Comparison of ENCODE assay signal across 1 cellular context in the genomic region with DNA sequence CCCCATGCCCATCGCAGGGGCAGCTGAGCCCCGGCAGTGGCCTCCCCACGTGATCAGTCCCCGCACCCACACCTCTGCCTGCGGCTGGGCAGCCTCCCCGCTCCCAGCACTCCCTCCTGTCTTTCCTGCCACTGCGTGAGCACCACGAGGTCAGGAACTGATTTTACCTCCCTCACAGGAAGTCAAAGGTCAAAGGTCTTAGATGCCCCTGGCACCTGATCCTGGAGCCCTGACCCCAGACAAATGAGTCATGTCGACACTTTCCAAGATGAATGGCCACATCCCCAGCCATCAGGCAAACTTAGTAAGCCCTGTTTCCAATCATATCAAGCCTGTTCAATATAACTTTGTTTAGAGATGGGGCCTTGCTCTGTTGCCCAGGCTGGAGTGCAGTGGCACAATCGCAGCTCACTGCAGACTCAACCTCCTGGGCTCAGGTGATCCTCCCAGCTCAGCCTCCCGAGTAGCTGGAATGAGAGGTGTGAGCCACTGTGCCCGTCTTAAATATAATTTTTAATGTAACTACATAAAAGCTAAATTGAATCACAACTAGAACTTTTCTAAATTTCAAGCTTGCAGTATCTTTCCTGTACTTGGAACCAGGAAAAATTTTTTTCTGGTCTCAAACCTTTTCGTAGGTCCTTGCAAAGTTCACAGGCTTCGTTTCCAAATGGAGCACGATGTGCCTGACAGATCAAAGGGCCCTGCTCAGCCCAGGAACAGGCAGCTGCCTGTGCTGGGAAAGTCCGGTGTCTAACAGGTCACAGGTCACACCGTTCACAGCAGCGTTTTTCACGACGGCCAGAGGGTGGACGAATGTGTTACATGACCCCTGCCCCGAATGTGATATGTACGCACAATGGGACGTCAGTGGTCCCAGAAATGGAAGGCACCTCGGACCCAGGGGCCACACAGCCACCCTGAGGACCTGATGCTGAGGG.
A peak's percentile ranks its signal among the peaks of the same experiment; 100 is the strongest.
TF ChIP-seq lines count a peak whose summit lies in the region.

No MANE protein-coding gene starts in this region.

TF ChIP-seq in HepG2, 621 proteins besides CTCF, POLR2A, EP300 and RAD21 (continued from another document and continues in another):
- no peak for TF ChIP-seq CAMTA2 (CRISPR knock-in tag; IDR thresholded peaks at IDR 0.05; ENCODE audit: borderline replicate concordance)
- TF ChIP-seq RARA (CRISPR knock-in tag; IDR thresholded peaks at IDR 0.05), result peak; percentile 93
- TF ChIP-seq TEAD2 (CRISPR knock-in tag; IDR thresholded peaks at IDR 0.05), result 0 out of 2 replicates have a peak, but pooled peaks have one; percentile 42
- TF ChIP-seq MZF1 (CRISPR knock-in tag; IDR thresholded peaks at IDR 0.05; ENCODE audit: borderline replicate concordance), result no peak
- no peak for TF ChIP-seq ZNF570 (CRISPR knock-in tag; IDR thresholded peaks at IDR 0.05; ENCODE audit: borderline replicate concordance)
- peak; percentile 76 for TF ChIP-seq HNF4A (CRISPR knock-in tag; IDR thresholded peaks at IDR 0.05)
- TF ChIP-seq ZFP36L1 (CRISPR knock-in tag; IDR thresholded peaks at IDR 0.05), result no peak
- TF ChIP-seq, protein P1, sequence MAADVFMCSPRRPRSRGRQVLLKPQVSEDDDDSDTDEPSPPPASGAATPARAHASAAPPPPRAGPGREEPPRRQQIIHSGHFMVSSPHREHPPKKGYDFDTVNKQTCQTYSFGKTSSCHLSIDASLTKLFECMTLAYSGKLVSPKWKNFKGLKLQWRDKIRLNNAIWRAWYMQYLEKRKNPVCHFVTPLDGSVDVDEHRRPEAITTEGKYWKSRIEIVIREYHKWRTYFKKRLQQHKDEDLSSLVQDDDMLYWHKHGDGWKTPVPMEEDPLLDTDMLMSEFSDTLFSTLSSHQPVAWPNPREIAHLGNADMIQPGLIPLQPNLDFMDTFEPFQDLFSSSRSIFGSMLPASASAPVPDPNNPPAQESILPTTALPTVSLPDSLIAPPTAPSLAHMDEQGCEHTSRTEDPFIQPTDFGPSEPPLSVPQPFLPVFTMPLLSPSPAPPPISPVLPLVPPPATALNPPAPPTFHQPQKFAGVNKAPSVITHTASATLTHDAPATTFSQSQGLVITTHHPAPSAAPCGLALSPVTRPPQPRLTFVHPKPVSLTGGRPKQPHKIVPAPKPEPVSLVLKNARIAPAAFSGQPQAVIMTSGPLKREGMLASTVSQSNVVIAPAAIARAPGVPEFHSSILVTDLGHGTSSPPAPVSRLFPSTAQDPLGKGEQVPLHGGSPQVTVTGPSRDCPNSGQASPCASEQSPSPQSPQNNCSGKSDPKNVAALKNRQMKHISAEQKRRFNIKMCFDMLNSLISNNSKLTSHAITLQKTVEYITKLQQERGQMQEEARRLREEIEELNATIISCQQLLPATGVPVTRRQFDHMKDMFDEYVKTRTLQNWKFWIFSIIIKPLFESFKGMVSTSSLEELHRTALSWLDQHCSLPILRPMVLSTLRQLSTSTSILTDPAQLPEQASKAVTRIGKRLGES (CRISPR knock-in tag; IDR thresholded peaks at IDR 0.05; ENCODE audit: borderline replicate concordance), result no peak
- TF ChIP-seq, protein P2, sequence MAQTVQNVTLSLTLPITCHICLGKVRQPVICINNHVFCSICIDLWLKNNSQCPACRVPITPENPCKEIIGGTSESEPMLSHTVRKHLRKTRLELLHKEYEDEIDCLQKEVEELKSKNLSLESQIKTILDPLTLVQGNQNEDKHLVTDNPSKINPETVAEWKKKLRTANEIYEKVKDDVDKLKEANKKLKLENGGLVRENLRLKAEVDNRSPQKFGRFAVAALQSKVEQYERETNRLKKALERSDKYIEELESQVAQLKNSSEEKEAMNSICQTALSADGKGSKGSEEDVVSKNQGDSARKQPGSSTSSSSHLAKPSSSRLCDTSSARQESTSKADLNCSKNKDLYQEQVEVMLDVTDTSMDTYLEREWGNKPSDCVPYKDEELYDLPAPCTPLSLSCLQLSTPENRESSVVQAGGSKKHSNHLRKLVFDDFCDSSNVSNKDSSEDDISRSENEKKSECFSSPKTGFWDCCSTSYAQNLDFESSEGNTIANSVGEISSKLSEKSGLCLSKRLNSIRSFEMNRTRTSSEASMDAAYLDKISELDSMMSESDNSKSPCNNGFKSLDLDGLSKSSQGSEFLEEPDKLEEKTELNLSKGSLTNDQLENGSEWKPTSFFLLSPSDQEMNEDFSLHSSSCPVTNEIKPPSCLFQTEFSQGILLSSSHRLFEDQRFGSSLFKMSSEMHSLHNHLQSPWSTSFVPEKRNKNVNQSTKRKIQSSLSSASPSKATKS (CRISPR knock-in tag; IDR thresholded peaks at IDR 0.05), result no peak
- no peak for TF ChIP-seq ZNF891 (CRISPR knock-in tag; IDR thresholded peaks at IDR 0.05)
- TF ChIP-seq MTA3 (CRISPR knock-in tag; IDR thresholded peaks at IDR 0.05), result no peak
- TF ChIP-seq, protein P3, sequence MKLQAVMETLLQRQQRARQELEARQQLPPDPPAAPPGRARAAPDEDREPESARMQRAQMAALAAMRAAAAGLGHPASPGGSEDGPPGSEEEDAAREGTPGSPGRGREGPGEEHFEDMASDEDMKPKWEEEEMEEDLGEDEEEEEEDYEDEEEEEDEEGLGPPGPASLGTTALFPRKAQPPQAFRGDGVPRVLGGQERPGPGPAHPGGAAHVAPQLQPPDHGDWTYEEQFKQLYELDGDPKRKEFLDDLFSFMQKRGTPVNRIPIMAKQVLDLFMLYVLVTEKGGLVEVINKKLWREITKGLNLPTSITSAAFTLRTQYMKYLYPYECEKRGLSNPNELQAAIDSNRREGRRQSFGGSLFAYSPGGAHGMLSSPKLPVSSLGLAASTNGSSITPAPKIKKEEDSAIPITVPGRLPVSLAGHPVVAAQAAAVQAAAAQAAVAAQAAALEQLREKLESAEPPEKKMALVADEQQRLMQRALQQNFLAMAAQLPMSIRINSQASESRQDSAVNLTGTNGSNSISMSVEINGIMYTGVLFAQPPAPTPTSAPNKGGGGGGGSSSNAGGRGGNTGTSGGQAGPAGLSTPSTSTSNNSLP (IDR thresholded peaks at IDR 0.05; ENCODE audit: low read depth, low read length), result no peak
- peak; percentile 53; the same call in 1 of the 2 replicates for TF ChIP-seq ZNF558 (CRISPR knock-in tag; IDR thresholded peaks at IDR 0.05; ENCODE audit: borderline replicate concordance)
- TF ChIP-seq, protein P4, sequence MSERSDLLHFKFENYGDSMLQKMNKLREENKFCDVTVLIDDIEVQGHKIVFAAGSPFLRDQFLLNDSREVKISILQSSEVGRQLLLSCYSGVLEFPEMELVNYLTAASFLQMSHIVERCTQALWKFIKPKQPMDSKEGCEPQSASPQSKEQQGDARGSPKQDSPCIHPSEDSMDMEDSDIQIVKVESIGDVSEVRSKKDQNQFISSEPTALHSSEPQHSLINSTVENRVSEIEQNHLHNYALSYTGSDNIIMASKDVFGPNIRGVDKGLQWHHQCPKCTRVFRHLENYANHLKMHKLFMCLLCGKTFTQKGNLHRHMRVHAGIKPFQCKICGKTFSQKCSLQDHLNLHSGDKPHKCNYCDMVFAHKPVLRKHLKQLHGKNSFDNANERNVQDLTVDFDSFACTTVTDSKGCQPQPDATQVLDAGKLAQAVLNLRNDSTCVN (CRISPR knock-in tag; IDR thresholded peaks at IDR 0.05; ENCODE audit: borderline replicate concordance), result no peak
- TF ChIP-seq, protein P5, sequence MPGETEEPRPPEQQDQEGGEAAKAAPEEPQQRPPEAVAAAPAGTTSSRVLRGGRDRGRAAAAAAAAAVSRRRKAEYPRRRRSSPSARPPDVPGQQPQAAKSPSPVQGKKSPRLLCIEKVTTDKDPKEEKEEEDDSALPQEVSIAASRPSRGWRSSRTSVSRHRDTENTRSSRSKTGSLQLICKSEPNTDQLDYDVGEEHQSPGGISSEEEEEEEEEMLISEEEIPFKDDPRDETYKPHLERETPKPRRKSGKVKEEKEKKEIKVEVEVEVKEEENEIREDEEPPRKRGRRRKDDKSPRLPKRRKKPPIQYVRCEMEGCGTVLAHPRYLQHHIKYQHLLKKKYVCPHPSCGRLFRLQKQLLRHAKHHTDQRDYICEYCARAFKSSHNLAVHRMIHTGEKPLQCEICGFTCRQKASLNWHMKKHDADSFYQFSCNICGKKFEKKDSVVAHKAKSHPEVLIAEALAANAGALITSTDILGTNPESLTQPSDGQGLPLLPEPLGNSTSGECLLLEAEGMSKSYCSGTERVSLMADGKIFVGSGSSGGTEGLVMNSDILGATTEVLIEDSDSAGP (CRISPR knock-in tag; IDR thresholded peaks at IDR 0.05; ENCODE audit: borderline replicate concordance), result no peak
- TF ChIP-seq, protein P6, sequence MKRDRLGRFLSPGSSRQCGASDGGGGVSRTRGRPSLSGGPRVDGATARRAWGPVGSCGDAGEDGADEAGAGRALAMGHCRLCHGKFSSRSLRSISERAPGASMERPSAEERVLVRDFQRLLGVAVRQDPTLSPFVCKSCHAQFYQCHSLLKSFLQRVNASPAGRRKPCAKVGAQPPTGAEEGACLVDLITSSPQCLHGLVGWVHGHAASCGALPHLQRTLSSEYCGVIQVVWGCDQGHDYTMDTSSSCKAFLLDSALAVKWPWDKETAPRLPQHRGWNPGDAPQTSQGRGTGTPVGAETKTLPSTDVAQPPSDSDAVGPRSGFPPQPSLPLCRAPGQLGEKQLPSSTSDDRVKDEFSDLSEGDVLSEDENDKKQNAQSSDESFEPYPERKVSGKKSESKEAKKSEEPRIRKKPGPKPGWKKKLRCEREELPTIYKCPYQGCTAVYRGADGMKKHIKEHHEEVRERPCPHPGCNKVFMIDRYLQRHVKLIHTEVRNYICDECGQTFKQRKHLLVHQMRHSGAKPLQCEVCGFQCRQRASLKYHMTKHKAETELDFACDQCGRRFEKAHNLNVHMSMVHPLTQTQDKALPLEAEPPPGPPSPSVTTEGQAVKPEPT (CRISPR knock-in tag; IDR thresholded peaks at IDR 0.05; ENCODE audit: low read depth), result no peak
- TF ChIP-seq, protein P7, sequence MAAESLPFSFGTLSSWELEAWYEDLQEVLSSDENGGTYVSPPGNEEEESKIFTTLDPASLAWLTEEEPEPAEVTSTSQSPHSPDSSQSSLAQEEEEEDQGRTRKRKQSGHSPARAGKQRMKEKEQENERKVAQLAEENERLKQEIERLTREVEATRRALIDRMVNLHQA (CRISPR knock-in tag; IDR thresholded peaks at IDR 0.05), result no peak
- no peak for TF ChIP-seq NR3C1 (CRISPR knock-in tag; IDR thresholded peaks at IDR 0.05)
- no peak for TF ChIP-seq ZNF614 (CRISPR knock-in tag; IDR thresholded peaks at IDR 0.05; ENCODE audit: borderline replicate concordance)
- TF ChIP-seq ZFP36 (IDR thresholded peaks at IDR 0.05; ENCODE audit: borderline replicate concordance, low read depth, low read length, partially characterized antibody), result no peak
- no peak for TF ChIP-seq HOXA7 (CRISPR knock-in tag; IDR thresholded peaks at IDR 0.05)
- no peak for TF ChIP-seq EEA1 (CRISPR knock-in tag; IDR thresholded peaks at IDR 0.05; ENCODE audit: borderline replicate concordance)
- TF ChIP-seq YEATS2 (CRISPR knock-in tag; IDR thresholded peaks at IDR 0.05; ENCODE audit: borderline replicate concordance), result no peak
- TF ChIP-seq, protein P8, sequence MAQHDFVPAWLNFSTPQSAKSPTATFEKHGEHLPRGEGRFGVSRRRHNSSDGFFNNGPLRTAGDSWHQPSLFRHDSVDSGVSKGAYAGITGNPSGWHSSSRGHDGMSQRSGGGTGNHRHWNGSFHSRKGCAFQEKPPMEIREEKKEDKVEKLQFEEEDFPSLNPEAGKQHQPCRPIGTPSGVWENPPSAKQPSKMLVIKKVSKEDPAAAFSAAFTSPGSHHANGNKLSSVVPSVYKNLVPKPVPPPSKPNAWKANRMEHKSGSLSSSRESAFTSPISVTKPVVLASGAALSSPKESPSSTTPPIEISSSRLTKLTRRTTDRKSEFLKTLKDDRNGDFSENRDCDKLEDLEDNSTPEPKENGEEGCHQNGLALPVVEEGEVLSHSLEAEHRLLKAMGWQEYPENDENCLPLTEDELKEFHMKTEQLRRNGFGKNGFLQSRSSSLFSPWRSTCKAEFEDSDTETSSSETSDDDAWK (CRISPR knock-in tag; IDR thresholded peaks at IDR 0.05), result no peak
- TF ChIP-seq NFKBIZ (CRISPR knock-in tag; IDR thresholded peaks at IDR 0.05), result 0 out of 2 replicates have a peak, but pooled peaks have one; percentile 26
- no peak for TF ChIP-seq HNRNPH1 (optimal IDR thresholded peaks at IDR 0.05; ENCODE audit: low read depth, low read length)
- no peak for TF ChIP-seq HNRNPUL1 (IDR thresholded peaks at IDR 0.05; ENCODE audit: low read depth, low read length)
- TF ChIP-seq PPARG (CRISPR knock-in tag; conservative IDR thresholded peaks at IDR 0.05), result peak; percentile 95
- TF ChIP-seq SP140L (CRISPR knock-in tag; IDR thresholded peaks at IDR 0.05; ENCODE audit: borderline replicate concordance), result no peak
- TF ChIP-seq, protein P9, sequence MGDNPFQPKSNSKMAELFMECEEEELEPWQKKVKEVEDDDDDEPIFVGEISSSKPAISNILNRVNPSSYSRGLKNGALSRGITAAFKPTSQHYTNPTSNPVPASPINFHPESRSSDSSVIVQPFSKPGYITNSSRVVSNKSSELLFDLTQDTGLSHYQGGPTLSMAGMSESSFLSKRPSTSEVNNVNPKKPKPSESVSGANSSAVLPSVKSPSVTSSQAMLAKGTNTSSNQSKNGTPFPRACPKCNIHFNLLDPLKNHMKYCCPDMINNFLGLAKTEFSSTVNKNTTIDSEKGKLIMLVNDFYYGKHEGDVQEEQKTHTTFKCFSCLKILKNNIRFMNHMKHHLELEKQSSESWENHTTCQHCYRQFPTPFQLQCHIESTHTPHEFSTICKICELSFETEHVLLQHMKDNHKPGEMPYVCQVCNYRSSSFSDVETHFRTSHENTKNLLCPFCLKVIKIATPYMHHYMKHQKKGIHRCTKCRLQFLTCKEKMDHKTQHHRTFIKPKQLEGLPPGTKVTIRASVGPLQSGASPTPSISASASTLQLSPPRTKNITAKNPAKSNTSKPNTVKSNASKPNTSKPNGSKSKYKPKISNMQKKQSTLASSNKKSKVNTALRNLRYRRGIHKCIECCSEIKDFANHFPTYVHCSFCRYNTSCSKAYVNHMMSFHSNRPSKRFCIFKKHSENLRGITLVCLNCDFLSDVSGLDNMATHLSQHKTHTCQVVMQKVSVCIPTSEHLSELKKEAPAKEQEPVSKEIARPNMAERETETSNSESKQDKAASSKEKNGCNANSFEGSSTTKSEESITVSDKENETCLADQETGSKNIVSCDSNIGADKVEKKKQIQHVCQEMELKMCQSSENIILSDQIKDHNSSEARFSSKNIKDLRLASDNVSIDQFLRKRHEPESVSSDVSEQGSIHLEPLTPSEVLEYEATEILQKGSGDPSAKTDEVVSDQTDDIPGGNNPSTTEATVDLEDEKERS (CRISPR knock-in tag; IDR thresholded peaks at IDR 0.05), result no peak
- no peak for TF ChIP-seq HMGA1 (CRISPR knock-in tag; conservative IDR thresholded peaks at IDR 0.05)
- TF ChIP-seq EHMT2 (IDR thresholded peaks at IDR 0.05; ENCODE audit: borderline replicate concordance, low read depth, low read length), result no peak
- TF ChIP-seq, protein P10, sequence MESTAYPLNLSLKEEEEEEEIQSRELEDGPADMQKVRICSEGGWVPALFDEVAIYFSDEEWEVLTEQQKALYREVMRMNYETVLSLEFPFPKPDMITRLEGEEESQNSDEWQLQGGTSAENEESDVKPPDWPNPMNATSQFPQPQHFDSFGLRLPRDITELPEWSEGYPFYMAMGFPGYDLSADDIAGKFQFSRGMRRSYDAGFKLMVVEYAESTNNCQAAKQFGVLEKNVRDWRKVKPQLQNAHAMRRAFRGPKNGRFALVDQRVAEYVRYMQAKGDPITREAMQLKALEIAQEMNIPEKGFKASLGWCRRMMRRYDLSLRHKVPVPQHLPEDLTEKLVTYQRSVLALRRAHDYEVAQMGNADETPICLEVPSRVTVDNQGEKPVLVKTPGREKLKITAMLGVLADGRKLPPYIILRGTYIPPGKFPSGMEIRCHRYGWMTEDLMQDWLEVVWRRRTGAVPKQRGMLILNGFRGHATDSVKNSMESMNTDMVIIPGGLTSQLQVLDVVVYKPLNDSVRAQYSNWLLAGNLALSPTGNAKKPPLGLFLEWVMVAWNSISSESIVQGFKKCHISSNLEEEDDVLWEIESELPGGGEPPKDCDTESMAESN (CRISPR knock-in tag; conservative IDR thresholded peaks at IDR 0.05), result no peak; the same call in 1 of the 2 replicates
- no peak for TF ChIP-seq ZNF83 (CRISPR knock-in tag; IDR thresholded peaks at IDR 0.05; ENCODE audit: borderline replicate concordance)
- TF ChIP-seq ZNF232 (CRISPR knock-in tag; IDR thresholded peaks at IDR 0.05; ENCODE audit: borderline replicate concordance), result peak; percentile 59; the same call in 1 of the 2 replicates
- TF ChIP-seq ZNF430 (CRISPR knock-in tag; IDR thresholded peaks at IDR 0.05), result peak; percentile 94
- peak; percentile 72; the same call in 1 of the 2 replicates for TF ChIP-seq HMG20B (CRISPR knock-in tag; conservative IDR thresholded peaks at IDR 0.05)
